Comparison of ENCODE assay signal across 1 cellular context in genomic region chr5:2190549-2190948, GRCh38.
TF ChIP-seq lines count a peak whose summit lies in the region.

No MANE protein-coding gene starts in this region.

TF ChIP-seq in GM23338, 12 proteins besides CTCF, POLR2A, EP300 and RAD21 (continued from another document):
- TF ChIP-seq ETS1 (IDR thresholded peaks at IDR 0.05) = no peak
- no peak for TF ChIP-seq ZNF114 (CRISPR knock-in tag; IDR thresholded peaks at IDR 0.05)
- TF ChIP-seq STAT1 (IDR thresholded peaks at IDR 0.05; ENCODE audit: unreplicated experiment) = no peak
- no peak for TF ChIP-seq POLR2AphosphoS5 (IDR thresholded peaks at IDR 0.05; ENCODE audit: low read depth)
